Comparison of ENCODE assay signal across 24 cellular contexts in genomic region chr2:143891879-143892308, GRCh38.
DNase-seq lines count a peak whose midpoint lies in the region; ATAC-seq and TF ChIP-seq lines count a peak whose summit lies in the region.
"Had no signal": no experiment of that assay in that cellular context is flagged by ENCODE, and none has a peak within 500 bp of the region (broad histone marks: within the 10 kb centered on the region; RNA-seq: fewer than 3 reads in every experiment).

No MANE protein-coding gene starts in this region.

- H3K4me2 ChIP-seq in PC-9 (no peak overlapping the region), osteoblast (ENCODE audit: insufficient read depth, low read length) (no peak overlapping the region)

- H3K9me3 ChIP-seq in HUES64 (ENCODE audit: insufficient read depth, low read depth, low read length) (no peaks in the 10 kb centered on the region), PC-9 (ENCODE audit: insufficient read depth, low read depth) (no peaks in the 10 kb centered on the region), osteoblast (ENCODE audit: low read depth, low read length) (no peaks in the 10 kb centered on the region)
- H3K9me3 ChIP-seq: esophagus squamous epithelium, vagina had no signal

- H3K4me1 ChIP-seq in HUES64 (ENCODE audit: insufficient read depth, low read length), result peaks cover 52% of the 10 kb centered on the region
- H3K4me1 ChIP-seq in PC-9 (replicated peaks; ENCODE audit: insufficient read depth), result no peaks in the 10 kb centered on the region
- no peaks in the 10 kb centered on the region for H3K4me1 ChIP-seq in osteoblast (ENCODE audit: insufficient read depth, low read length)
- H3K4me1 ChIP-seq: esophagus squamous epithelium, vagina had no signal

- H3K4me3 ChIP-seq in HUES64 (ENCODE audit: low read length) (no peak overlapping the region), PC-9 (no peak overlapping the region), osteoblast (ENCODE audit: insufficient read depth, low read length) (no peak overlapping the region)
- H3K4me3 ChIP-seq: esophagus squamous epithelium, skin epidermis, vagina had no signal

- H2AFZ ChIP-seq in PC-9, result no peak overlapping the region
- H2AFZ ChIP-seq in osteoblast (ENCODE audit: low read length), result no peak overlapping the region

- H3K27me3 ChIP-seq in HUES64 (ENCODE audit: insufficient read depth, low read length), result peaks cover 13% of the 10 kb centered on the region; the same call in 1 of the 2 replicates
- H3K27me3 ChIP-seq in PC-9 (ENCODE audit: insufficient read depth, low read depth), result no peaks in the 10 kb centered on the region
- no peaks in the 10 kb centered on the region for H3K27me3 ChIP-seq in osteoblast (ENCODE audit: insufficient read depth, low read length)
- H3K27me3 ChIP-seq: esophagus squamous epithelium, vagina had no signal

- under 1% methylated on average over 6 of the region's 7 CpGs for WGBS in HUES64

- ATAC-seq in GM18858 (IDR thresholded peaks at IDR 0.05; ENCODE audit: unreplicated experiment), result no peak
- ATAC-seq: naive thymus-derived CD8-positive, alpha-beta T cell; PC-3; Right ventricle myocardium inferior had no signal

- POLR2A ChIA-PET in PC-9 (lab: Charles Lee; ENCODE audit: unreplicated experiment), result no interaction called here

- peak; percentile 0 for DNase-seq in DMS53 (lab: John Stamatoyannopoulos, UW)
- no peak for DNase-seq in DMS53 treated with DMSO at 0.1 percent for 48 hours (lab: John Stamatoyannopoulos, UW; ENCODE audit: unreplicated experiment)
- peak; percentile 50 for DNase-seq in ecto neural progenitor cell (ENCODE audit: low spot score)
- DNase-seq in iPS-NIHi7 (ENCODE audit: extremely low spot score), result peak; percentile 54
- no peak for DNase-seq in PC-9
- DNase-seq in osteoblast (ENCODE audit: insufficient read length, low spot score, missing footprints), result no peak
- DNase-seq: activated CD4-positive, alpha-beta T cell treated with anti-CD3 and anti-CD28 coated beads for 4 hours; activated gamma-delta T cell treated with Interleukin-2 at 50 U/mL for 16 hours; activated T-cell treated with anti-CD3 and anti-CD28 coated beads, Interleukin-2, amount 50 U/mL, for 1 hour; CD4-positive, CD25-positive, alpha-beta regulatory T cell; cortex of kidney; esophagus squamous epithelium; Kasumi-1; kidney; naive thymus-derived CD8-positive, alpha-beta T cell; NCI-H1694 treated with DMSO at 0.1 percent for 48 hours; PC-3 had no signal

- no peaks in the 10 kb centered on the region for H4K20me1 ChIP-seq in PC-9 (ENCODE audit: insufficient read depth)
- H4K20me1 ChIP-seq in osteoblast (ENCODE audit: insufficient read depth, low read length), result no peaks in the 10 kb centered on the region

- H3K27ac ChIP-seq in HUES64 (ENCODE audit: low read depth, low read length) (peak overlapping the region; percentile 65; the same call in 1 of the 2 replicates), PC-9 (no peak overlapping the region), osteoblast (ENCODE audit: low read depth, low read length) (no peak overlapping the region)
- H3K27ac ChIP-seq: 22Rv1, esophagus squamous epithelium, HL-60, skin epidermis, vagina had no signal

- no peak overlapping the region for H3K9ac ChIP-seq in HUES64 (ENCODE audit: low read depth, low read length)

- H3K9me2 ChIP-seq in PC-9 (ENCODE audit: insufficient read depth), result peaks cover 4% of the 10 kb centered on the region; the same call in 1 of the 2 replicates

- H3K36me3 ChIP-seq in HUES64 (ENCODE audit: insufficient read depth, low read length) (no peaks in the 10 kb centered on the region), PC-9 (ENCODE audit: low read depth) (no peaks in the 10 kb centered on the region), osteoblast (ENCODE audit: insufficient read depth, low read length) (no peaks in the 10 kb centered on the region)
- H3K36me3 ChIP-seq: esophagus squamous epithelium, vagina had no signal

- H3F3A ChIP-seq in PC-9 (ENCODE audit: insufficient read depth, low read depth), result no peaks in the 10 kb centered on the region

- BruUV-seq in PC-9 (replicated peaks; lab: Mats Ljungman, UMichigan), result no TSS peak

- TF ChIP-seq CTCF in PC-9 (conservative IDR thresholded peaks at IDR 0.05) (no peak), osteoblast (IDR thresholded peaks at IDR 0.05; ENCODE audit: extremely low read depth, low read depth, low read length) (no peak)

- H3K79me2 ChIP-seq in PC-9 (ENCODE audit: low read depth) (no peaks in the 10 kb centered on the region), osteoblast (ENCODE audit: insufficient read depth, low read length) (no peaks in the 10 kb centered on the region)

- CTCF ChIA-PET in PC-9 (lab: Charles Lee), result no interaction called here

- intact Hi-C loops in PC-9 (cut with micrococcal nuclease; ENCODE audit: unreplicated experiment), result no loop called here

Comparison
In these comparisons a context has a peak if more than half of its experiments do, and no peak if none do; other contexts are left out.
1. DNase-seq: peak in DMS53 (single experiment), ecto neural progenitor cell (single experiment) and iPS-NIHi7 (single experiment); none in DMS53 treated with DMSO at 0.1 percent for 48 hours (single experiment), PC-9 (0 of 2) and osteoblast (single experiment).